ENCODE assay signal across 8 cellular contexts in the genomic region with DNA sequence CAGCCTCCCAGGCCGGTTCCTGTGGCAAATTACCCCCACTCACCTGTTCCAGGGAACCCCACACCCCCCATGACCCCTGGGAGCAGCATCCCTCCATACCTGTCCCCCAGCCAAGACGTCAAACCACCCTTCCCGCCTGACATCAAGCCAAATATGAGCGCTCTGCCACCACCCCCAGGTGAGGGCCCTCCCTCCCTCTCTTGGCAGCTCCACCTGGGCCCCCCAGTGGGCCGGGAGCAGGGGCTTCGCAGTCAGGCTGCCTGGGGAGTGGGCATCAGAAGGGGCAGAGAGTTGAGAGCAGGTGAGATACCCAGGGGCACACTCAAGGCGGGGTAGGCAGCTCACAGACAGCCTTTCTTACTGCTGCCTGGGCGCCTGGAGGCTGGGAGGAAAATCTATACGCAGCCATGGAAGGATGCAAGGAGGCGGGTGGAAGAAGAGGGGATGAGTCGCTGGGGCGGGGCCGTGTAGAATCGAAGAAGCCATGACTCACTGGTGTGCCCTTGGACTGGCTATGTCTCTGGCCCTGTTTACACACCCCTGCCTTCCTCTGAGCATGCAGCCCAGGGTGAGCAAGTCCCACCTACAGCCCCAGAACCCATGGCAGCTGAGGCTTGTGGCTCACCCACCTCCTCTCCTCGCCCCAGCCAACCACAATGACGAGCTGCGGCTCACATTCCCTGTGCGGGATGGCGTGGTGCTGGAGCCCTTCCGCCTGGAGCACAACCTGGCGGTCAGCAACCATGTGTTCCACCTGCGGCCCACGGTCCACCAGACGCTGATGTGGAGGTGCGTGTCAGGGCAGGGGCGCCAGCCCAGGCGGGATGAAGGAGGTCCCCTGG. TPM values are rescaled to one million over a fixed set of nuclear protein-coding genes. Genes with fewer than 3 reads are reported as not detected.
DNase-seq lines count a peak whose midpoint lies in the region; ATAC-seq, FAIRE-seq and TF ChIP-seq lines count a peak whose summit lies in the region.

No MANE protein-coding gene starts in this region.

- no peaks in the 10 kb centered on the region for H3K9me3 Mint-ChIP-seq in CD8-positive, alpha-beta T cell

- no peak overlapping the region for H3K27ac Mint-ChIP-seq in CD8-positive, alpha-beta T cell

- in situ Hi-C loops in mammary epithelial cell (cut with MboI; ENCODE audit: low sequenced_read_pairs in 2 of 2) = no loop called here

- peaks cover 73% of the 10 kb centered on the region for H3K36me3 Mint-ChIP-seq in CD8-positive, alpha-beta T cell

- H3K9ac ChIP-seq in mammary epithelial cell (ENCODE audit: insufficient read depth, low read length) (no peak overlapping the region), mucosa of stomach (ENCODE audit: low read length) (peak overlapping the region; percentile 8)

- no peak for TF ChIP-seq CTCF in CD8-positive, alpha-beta T cell (IDR thresholded peaks at IDR 0.05)
- TF ChIP-seq CTCF in mammary epithelial cell (conservative IDR thresholded peaks at IDR 0.05 in 1 of 2, IDR thresholded peaks at IDR 0.05 in 1 of 2; ENCODE audit: extremely low read depth in 1 of 2, insufficient read depth in 1 of 2, low read depth in 1 of 2, low read length in 2 of 2) (no peak), D721Med (IDR thresholded peaks at IDR 0.05; ENCODE audit: insufficient read depth, missing control alignments) (no peak)

- no peak overlapping the region for H3K4me3 ChIP-seq in CD8-positive, alpha-beta T cell (ENCODE audit: low read depth, low read length)
- H3K4me3 ChIP-seq in mammary epithelial cell (replicated peaks in 1 of 3; ENCODE audit: insufficient read depth in 1 of 3, low read depth in 2 of 3, low read length in 3 of 3) = no peak overlapping the region
- H3K4me3 ChIP-seq in mucosa of stomach (ENCODE audit: low read length) = no peak overlapping the region

- H3K27ac ChIP-seq in CD8-positive, alpha-beta T cell (ENCODE audit: low read depth, low read length) = no peak overlapping the region
- no peak overlapping the region for H3K27ac ChIP-seq in mammary epithelial cell (ENCODE audit: insufficient read depth, low read depth, low read length)

- ATAC-seq in CD8-positive, alpha-beta T cell = peak; percentile 29
- ATAC-seq in GM19395 (IDR thresholded peaks at IDR 0.05; ENCODE audit: unreplicated experiment) = no peak

- peak overlapping the region; percentile 23 for H3K4me2 ChIP-seq in mammary epithelial cell (ENCODE audit: insufficient read depth, low read depth, low read length)

- intact Hi-C loops in CD8-positive, alpha-beta T cell (cut with DNase I, micrococcal nuclease) = no loop called here
- intact Hi-C loops in mammary epithelial cell (cut with micrococcal nuclease) = no loop called here

- no peaks in the 10 kb centered on the region for H3K79me2 ChIP-seq in mammary epithelial cell (ENCODE audit: insufficient read depth, low read length)

- no peak overlapping the region for H3K4me3 Mint-ChIP-seq in CD8-positive, alpha-beta T cell

- dilution Hi-C loops in mammary epithelial cell (cut with HindIII; ENCODE audit: low sequenced_read_pairs) = no loop called here

- peak; percentile 88 for FAIRE-seq in urothelium cell line (lab: Jason Lieb, UNC)
- no peak for FAIRE-seq in D721Med (lab: Jason Lieb, UNC)

- CTCF ChIA-PET in CD8-positive, alpha-beta T cell (lab: Charles Lee) = no interaction called here
- CTCF ChIA-PET in mammary epithelial cell (lab: Charles Lee; ENCODE audit: low non-redundant PET) = no interaction called here

- H4K20me1 ChIP-seq in mammary epithelial cell (ENCODE audit: insufficient read depth, low read length) = no peaks in the 10 kb centered on the region

- no peaks in the 10 kb centered on the region for H3K36me3 ChIP-seq in CD8-positive, alpha-beta T cell (ENCODE audit: insufficient read depth, low read length)
- H3K36me3 ChIP-seq in mammary epithelial cell (ENCODE audit: insufficient read depth, low read length) = peaks cover 12% of the 10 kb centered on the region
- H3K36me3 ChIP-seq in mucosa of stomach (ENCODE audit: control insufficient read depth, insufficient read depth, low read length) = peaks cover 68% of the 10 kb centered on the region

- no peaks in the 10 kb centered on the region for H3K27me3 ChIP-seq in CD8-positive, alpha-beta T cell (ENCODE audit: insufficient read depth, low read length)
- H3K27me3 ChIP-seq in mammary epithelial cell (ENCODE audit: insufficient read depth, low read length) (no peaks in the 10 kb centered on the region), mucosa of stomach (ENCODE audit: control insufficient read depth, insufficient read depth, low read length) (no peaks in the 10 kb centered on the region)

- no peaks in the 10 kb centered on the region for H3K9me3 ChIP-seq in CD8-positive, alpha-beta T cell (ENCODE audit: low read length)
- H3K9me3 ChIP-seq in mammary epithelial cell (replicated peaks; ENCODE audit: insufficient read depth, low read length) (no peaks in the 10 kb centered on the region), mucosa of stomach (ENCODE audit: control insufficient read depth, low read length) (no peaks in the 10 kb centered on the region)

- no peak overlapping the region for H2AFZ ChIP-seq in mammary epithelial cell (ENCODE audit: low read depth, low read length)

- BruUV-seq in mammary epithelial cell (replicated peaks; lab: Mats Ljungman, UMichigan) = no TSS peak

- 87% methylated on average over 17 of the region's 27 CpGs for WGBS in mammary epithelial cell (ENCODE audit: low coverage, missing lambda C conversion rate)

- H3K4me1 Mint-ChIP-seq in CD8-positive, alpha-beta T cell (ENCODE audit: low read depth) = no peaks in the 10 kb centered on the region

- H3K4me1 ChIP-seq in CD8-positive, alpha-beta T cell (ENCODE audit: insufficient read depth, low read length) = no peaks in the 10 kb centered on the region
- peaks cover 34% of the 10 kb centered on the region for H3K4me1 ChIP-seq in mammary epithelial cell (ENCODE audit: insufficient read depth, low read length)
- peaks cover 28% of the 10 kb centered on the region for H3K4me1 ChIP-seq in mucosa of stomach (ENCODE audit: control insufficient read depth, insufficient read depth, low read length)

- H3K27me3 Mint-ChIP-seq in CD8-positive, alpha-beta T cell (ENCODE audit: low read depth) = no peaks in the 10 kb centered on the region

- POLR2A ChIA-PET in CD8-positive, alpha-beta T cell (lab: Charles Lee) = no interaction called here

- DNase-seq in CD8-positive, alpha-beta T cell = peak in 1 of 7 experiments; percentile 22
- peak; percentile 22 for DNase-seq in NCI-H69 (lab: John Stamatoyannopoulos, UW)
- DNase-seq in mammary epithelial cell = peak; percentile 90
- DNase-seq in urothelium cell line (ENCODE audit: low spot score) = peak; percentile 93
- no peak for DNase-seq in D721Med (ENCODE audit: insufficient read length, low spot score)
- no peak for DNase-seq in RPMI8226

RNA-seq across cellular contexts. Expression of a gene that starts 48.6 kb away (rescaled TPM):
- total RNA-seq in CD8-positive, alpha-beta T cell = 10 to 100 TPM; 33.7 to 36.4 TPM
- total RNA-seq in mammary epithelial cell = 10 to 100 TPM; 32.0 to 78.1 TPM
- 136 TPM for polyA plus RNA-seq in mammary epithelial cell
- 94.0 TPM for polyA minus RNA-seq in mammary epithelial cell

Comparison
In these comparisons a context has a peak if more than half of its experiments do, and no peak if none do; other contexts are left out.
1. DNase-seq: peak in NCI-H69 (single experiment), mammary epithelial cell (single experiment) and urothelium cell line (single experiment); none in D721Med (single experiment) and RPMI8226 (single experiment).